Comparison of ENCODE assay signal across 1 cellular context in genomic region chr10:69262249-69262864, GRCh38.
TF ChIP-seq lines count a peak whose summit lies in the region.

No MANE protein-coding gene starts in this region.

TF ChIP-seq in GM23338, 12 proteins besides CTCF, POLR2A, EP300 and RAD21 (continued from another document):
- TF ChIP-seq ZNF462 (CRISPR knock-in tag; IDR thresholded peaks at IDR 0.05) (no peak), ZNF331 (CRISPR knock-in tag; IDR thresholded peaks at IDR 0.05; ENCODE audit: low read depth) (no peak), JUNB (IDR thresholded peaks at IDR 0.05; ENCODE audit: unreplicated experiment) (no peak), REST (IDR thresholded peaks at IDR 0.05; ENCODE audit: unreplicated experiment) (no peak)
